26 cellular contexts compared by ENCODE assay signal in the genomic region with DNA sequence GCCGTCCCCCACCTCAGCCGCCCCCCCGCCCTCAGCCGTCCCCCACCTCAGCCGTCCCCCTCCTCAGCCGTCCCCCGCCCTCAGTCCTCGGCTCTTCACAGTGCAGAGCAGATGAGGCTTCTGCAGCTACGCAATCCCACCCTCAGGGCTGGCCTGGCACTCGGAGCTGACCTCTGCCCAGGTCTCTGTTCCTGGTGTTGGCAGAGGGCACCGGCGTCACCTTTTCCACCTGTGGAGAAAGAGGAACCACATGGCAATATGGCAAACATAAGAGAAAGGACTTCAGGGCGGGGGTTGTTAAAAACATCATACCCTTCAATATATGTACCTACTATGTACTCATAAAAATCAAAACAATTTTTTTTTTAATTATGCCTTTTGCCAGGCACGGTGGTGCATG. TPM values are rescaled to one million over a fixed set of nuclear protein-coding genes. Genes with fewer than 3 reads are reported as not detected.
"Had no signal": no experiment of that assay in that cellular context is flagged by ENCODE, and none has a peak within 500 bp of the region (broad histone marks: within the 10 kb centered on the region; RNA-seq: fewer than 3 reads in every experiment).

No MANE protein-coding gene starts in this region.

- DNase-seq: activated CD4-positive, alpha-beta T cell treated with anti-CD3 and anti-CD28 coated beads for 1 hour; activated CD4-positive, alpha-beta T cell treated with anti-CD3 and anti-CD28 coated beads, Interleukin-2, amount 50 U/mL, for 1 hour; activated T-cell treated with anti-CD3 and anti-CD28 coated beads, Interleukin-2, amount 50 U/mL, for 1 hour; colonic mucosa; esophagus squamous epithelium; head of caudate nucleus; hypothalamus; mammary epithelial cell; natural killer cell; stimulated activated CD4-positive, alpha-beta T cell treated with anti-CD3 and anti-CD28 coated beads, Interleukin-2, amount 100 ng/mL, for 48 hours; stimulated activated CD8-positive, alpha-beta memory T cell treated with anti-CD3 and anti-CD28 coated beads, Interleukin-4, amount 100 ng/mL, for 48 hours; stimulated activated naive B cell treated with anti-CD40 and anti-IgM and Interleukin-4, amounts not matched to agents 10 μg/mL and 1 μg/mL and 100 μg/mL, for 72 hours; trophoblast cell; uterus had no signal

- H3K4me3 ChIP-seq: colonic mucosa, esophagus squamous epithelium, gastroesophageal sphincter, ovary, smooth muscle cell, uterus had no signal

- H3K36me3 ChIP-seq: ovary, uterus had no signal

- H3K9me3 ChIP-seq: colonic mucosa, esophagus squamous epithelium, gastroesophageal sphincter, ovary, uterus had no signal

- H3K27ac ChIP-seq: colonic mucosa, esophagus squamous epithelium had no signal

- H3K27me3 ChIP-seq: colonic mucosa, esophagus squamous epithelium, gastroesophageal sphincter, ovary, uterus had no signal

- ATAC-seq: activated naive CD4-positive, alpha-beta T cell treated with anti-CD3 and anti-CD28 coated beads, Interleukin-2, amount 50 U/mL, for 72 hours; activated T-helper 17 cell treated with anti-CD3 and anti-CD28 coated beads, Interleukin-2, amount 50 U/mL, for 72 hours; natural killer cell; right cardiac atrium; stimulated activated naive B cell treated with anti-CD40 and anti-IgM and Interleukin-4, amounts not matched to agents 10 μg/mL and 1 μg/mL and 100 μg/mL, for 72 hours had no signal

- FAIRE-seq: astrocyte had no signal

RNA-seq across cellular contexts. Expression of a gene that starts 49.7 kb away (rescaled TPM):
- total RNA-seq: activated T-helper 17 cell treated with anti-CD3 and anti-CD28 coated beads, Interleukin-2, amount 50 U/mL, for 72 hours; astrocyte; colonic mucosa; esophagus squamous epithelium; gastroesophageal sphincter; mammary epithelial cell; mesothelial cell of epicardium; natural killer cell; ovary; pulmonary artery endothelial cell; right cardiac atrium; smooth muscle cell; T-helper 2 cell treated with Interferon-gamma antibody and Interleukin-4, amounts not matched to agents 100 ng/mL and 5 ng/mL, for 36 hours; temporal lobe; uterus had no signal
- polyA plus RNA-seq: adipose tissue, mammary epithelial cell, ovary, right cardiac atrium, smooth muscle cell had no signal

RNA-seq across cellular contexts. Expression of a gene that starts 58.6 kb away (rescaled TPM):
- total RNA-seq: activated T-helper 17 cell treated with anti-CD3 and anti-CD28 coated beads, Interleukin-2, amount 50 U/mL, for 72 hours; smooth muscle cell; T-helper 2 cell treated with Interferon-gamma antibody and Interleukin-4, amounts not matched to agents 100 ng/mL and 5 ng/mL, for 36 hours had no signal
- polyA plus RNA-seq: mammary epithelial cell had no signal
